ENCODE assay signal across 7 cellular contexts in genomic region chr5:134873494-134873893, GRCh38. TPM values are rescaled to one million over a fixed set of nuclear protein-coding genes. Genes with fewer than 3 reads are reported as not detected.
DNase-seq lines count a peak whose midpoint lies in the region; ATAC-seq and TF ChIP-seq lines count a peak whose summit lies in the region.

No MANE protein-coding gene starts in this region.

- H3K9me3 ChIP-seq in WERI-Rb-1 (ENCODE audit: severe bottlenecking) (no peaks in the 10 kb centered on the region), gastroesophageal sphincter (no peaks in the 10 kb centered on the region), HAP-1 (no peaks in the 10 kb centered on the region)

- TF ChIP-seq CTCF in WERI-Rb-1 (IDR thresholded peaks at IDR 0.05; ENCODE audit: low read depth, low read length), result no peak
- no peak for TF ChIP-seq CTCF in gastroesophageal sphincter (IDR thresholded peaks at IDR 0.05)

- H3K36me3 ChIP-seq in WERI-Rb-1 (peaks cover 5% of the 10 kb centered on the region), gastroesophageal sphincter (no peaks in the 10 kb centered on the region), HAP-1 (replicated peaks) (no peaks in the 10 kb centered on the region)

- peaks cover 44% of the 10 kb centered on the region for H3K36me3 Mint-ChIP-seq in stimulated activated effector memory CD8-positive, alpha-beta T cell treated with anti-CD3 and anti-CD28 coated beads, Interleukin-12 subunit alpha, Interleukin-12 subunit beta, amount 100 ng/mL, for 72 hours

- H3K4me1 ChIP-seq in gastroesophageal sphincter (peaks cover 0 to 43% (median 9%) of the 10 kb centered on the region in 3 donors), HAP-1 (peaks cover 13% of the 10 kb centered on the region)

- TF ChIP-seq EP300 in gastroesophageal sphincter (IDR thresholded peaks at IDR 0.05), result no peak

- H3K27ac ChIP-seq in WERI-Rb-1, result peak overlapping the region; percentile 88
- H3K27ac ChIP-seq in gastroesophageal sphincter, result peak overlapping the region; percentile 94 to 98 (median 94)

- no peaks in the 10 kb centered on the region for H3K9me3 Mint-ChIP-seq in stimulated activated effector memory CD8-positive, alpha-beta T cell treated with anti-CD3 and anti-CD28 coated beads, Interleukin-12 subunit alpha, Interleukin-12 subunit beta, amount 100 ng/mL, for 72 hours

- peaks cover 38% of the 10 kb centered on the region for H3K4me1 Mint-ChIP-seq in stimulated activated effector memory CD8-positive, alpha-beta T cell treated with anti-CD3 and anti-CD28 coated beads, Interleukin-12 subunit alpha, Interleukin-12 subunit beta, amount 100 ng/mL, for 72 hours

- peak overlapping the region; percentile 94 for H3K4me3 Mint-ChIP-seq in stimulated activated effector memory CD8-positive, alpha-beta T cell treated with anti-CD3 and anti-CD28 coated beads, Interleukin-12 subunit alpha, Interleukin-12 subunit beta, amount 100 ng/mL, for 72 hours

- TF ChIP-seq POLR2A in gastroesophageal sphincter (IDR thresholded peaks at IDR 0.05), result no peak

- in situ Hi-C loops in HAP-1 (cut with MboI; ENCODE audit: low sequenced_read_pairs), result no loop called here

- DNase-seq in Jurkat, Clone E6-1 (ENCODE audit: low read depth, low spot score), result peak; percentile 37
- DNase-seq in WERI-Rb-1 (peak; percentile 37), HAP-1 (ENCODE audit: low spot score in 2 of 2) (no peak)
- no peak for DNase-seq in stimulated activated effector memory CD8-positive, alpha-beta T cell treated with anti-CD3 and anti-CD28 coated beads, Interleukin-12 subunit alpha, Interleukin-12 subunit beta, amount 100 ng/mL, for 72 hours (ENCODE audit: low spot score in 2 of 2)

- H3K27ac Mint-ChIP-seq in stimulated activated effector memory CD8-positive, alpha-beta T cell treated with anti-CD3 and anti-CD28 coated beads, Interleukin-12 subunit alpha, Interleukin-12 subunit beta, amount 100 ng/mL, for 72 hours, result peak overlapping the region; percentile 98

- peak overlapping the region; percentile 84 for H3K4me3 ChIP-seq in Jurkat, Clone E6-1 (ENCODE audit: low read length)
- H3K4me3 ChIP-seq in WERI-Rb-1 (ENCODE audit: low read depth, low read length) (peak overlapping the region; percentile 63), gastroesophageal sphincter (peak overlapping the region in 1 of 2 donors; percentile 80), HAP-1 (no peak overlapping the region; the same call in 1 of the 2 replicates)

- no peaks in the 10 kb centered on the region for H3K27me3 ChIP-seq in WERI-Rb-1 (ENCODE audit: insufficient read depth, low read depth, severe bottlenecking)
- H3K27me3 ChIP-seq in gastroesophageal sphincter, result no peaks in the 10 kb centered on the region
- no peaks in the 10 kb centered on the region for H3K27me3 ChIP-seq in HAP-1 (ENCODE audit: low read depth)

- no peak for ATAC-seq in gastroesophageal sphincter
- ATAC-seq in stimulated activated effector memory CD8-positive, alpha-beta T cell treated with anti-CD3 and anti-CD28 coated beads, Interleukin-12 subunit alpha, Interleukin-12 subunit beta, amount 100 ng/mL, for 72 hours, result no peak
- ATAC-seq in GM19397 (IDR thresholded peaks at IDR 0.05; ENCODE audit: unreplicated experiment), result no peak
- ATAC-seq in HG02970 (IDR thresholded peaks at IDR 0.05; ENCODE audit: low FRiP score, unreplicated experiment), result no peak

- WGBS in gastroesophageal sphincter (ENCODE audit: low coverage in 1 of 2), 2 donors, result 83 to 88% methylated on average over 4 of the region's 6 CpGs

RNA-seq across cellular contexts. Expression of gene TXNDC15, which starts 0.7 kb away (rescaled TPM):
- 37.0 TPM for polyA plus RNA-seq in Jurkat, Clone E6-1 (2012; ENCODE audit: insufficient read depth, insufficient read length)
- total RNA-seq in gastroesophageal sphincter, result 100 to 1,000 TPM in 1 of 4 donors, 10 to 100 TPM in 3; 68.5 to 119 (median 82.6) TPM

RNA-seq across cellular contexts. Expression of gene C5orf24, which starts 27.7 kb away (rescaled TPM):
- polyA plus RNA-seq in Jurkat, Clone E6-1 (2012; ENCODE audit: insufficient read depth, insufficient read length), result 53.3 TPM
- total RNA-seq in gastroesophageal sphincter, result 10 to 100 TPM; 47.3 to 92.3 (median 70.7) TPM

RNA-seq across cellular contexts. Expression of gene PCBD2, which starts 31.4 kb away (rescaled TPM):
- polyA plus RNA-seq in Jurkat, Clone E6-1 (2012; ENCODE audit: insufficient read depth, insufficient read length), result 16.0 TPM
- total RNA-seq in gastroesophageal sphincter, result 10 to 100 TPM in 2 of 4 donors, 1 to 10 TPM in 2; 8.3 to 10.8 (median 9.5) TPM

Comparison
In these comparisons a context has a peak if more than half of its experiments do, and no peak if none do; other contexts are left out.
1. DNase-seq: peak in Jurkat, Clone E6-1 (single experiment) and WERI-Rb-1 (single experiment); none in stimulated activated effector memory CD8-positive, alpha-beta T cell treated with anti-CD3 and anti-CD28 coated beads, Interleukin-12 subunit alpha, Interleukin-12 subunit beta, amount 100 ng/mL, for 72 hours (0 of 2) and HAP-1 (0 of 2).